1 cellular context compared by ENCODE assay signal in the genomic region with DNA sequence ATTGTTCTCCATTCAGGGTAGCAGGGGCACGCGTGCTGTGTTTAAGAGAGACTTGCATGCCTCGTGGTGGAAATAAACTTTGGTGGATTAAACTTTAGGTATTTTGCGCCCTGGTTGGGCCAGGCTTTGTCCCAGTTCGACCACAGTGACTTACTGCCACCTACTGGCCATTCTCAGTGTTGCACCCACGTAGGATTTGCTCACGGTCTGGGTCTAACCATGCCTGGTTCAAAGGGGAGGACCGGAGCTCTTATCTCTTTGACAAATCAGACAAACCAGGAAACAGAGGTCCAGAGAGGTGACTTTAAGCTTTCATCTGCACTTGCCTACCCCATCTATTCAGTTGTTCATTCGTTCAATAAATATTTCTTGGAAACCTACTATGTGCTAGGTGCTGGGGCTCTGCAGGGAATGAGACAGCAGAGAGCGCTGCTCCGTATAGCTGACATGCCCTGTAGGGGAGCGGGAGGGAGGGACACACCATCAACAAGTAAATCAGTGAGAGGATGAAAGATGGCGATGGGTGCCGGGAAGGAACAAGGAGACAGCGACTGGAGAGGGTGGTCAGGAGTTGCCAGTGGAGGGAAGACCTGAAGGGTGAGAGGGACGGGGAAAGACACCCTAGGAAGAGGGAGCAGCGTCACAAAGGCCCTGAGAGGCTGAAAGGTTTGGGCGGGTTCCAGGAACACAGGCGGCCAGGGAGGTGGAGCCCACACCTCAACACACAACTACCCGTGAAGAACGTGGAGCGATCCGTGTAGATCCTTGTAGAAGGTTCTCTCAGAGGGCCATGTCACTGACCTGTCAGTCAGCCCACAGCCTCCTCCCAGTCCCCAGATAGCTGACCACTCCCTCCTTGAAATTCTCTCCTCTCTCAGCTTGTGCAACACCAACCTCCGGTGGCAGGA.
TF ChIP-seq lines count a peak whose summit lies in the region.

No MANE protein-coding gene starts in this region.

TF ChIP-seq in GM12878, 131 proteins besides CTCF, POLR2A, EP300 and RAD21 (continued from another document):
- TF ChIP-seq, protein P1, sequence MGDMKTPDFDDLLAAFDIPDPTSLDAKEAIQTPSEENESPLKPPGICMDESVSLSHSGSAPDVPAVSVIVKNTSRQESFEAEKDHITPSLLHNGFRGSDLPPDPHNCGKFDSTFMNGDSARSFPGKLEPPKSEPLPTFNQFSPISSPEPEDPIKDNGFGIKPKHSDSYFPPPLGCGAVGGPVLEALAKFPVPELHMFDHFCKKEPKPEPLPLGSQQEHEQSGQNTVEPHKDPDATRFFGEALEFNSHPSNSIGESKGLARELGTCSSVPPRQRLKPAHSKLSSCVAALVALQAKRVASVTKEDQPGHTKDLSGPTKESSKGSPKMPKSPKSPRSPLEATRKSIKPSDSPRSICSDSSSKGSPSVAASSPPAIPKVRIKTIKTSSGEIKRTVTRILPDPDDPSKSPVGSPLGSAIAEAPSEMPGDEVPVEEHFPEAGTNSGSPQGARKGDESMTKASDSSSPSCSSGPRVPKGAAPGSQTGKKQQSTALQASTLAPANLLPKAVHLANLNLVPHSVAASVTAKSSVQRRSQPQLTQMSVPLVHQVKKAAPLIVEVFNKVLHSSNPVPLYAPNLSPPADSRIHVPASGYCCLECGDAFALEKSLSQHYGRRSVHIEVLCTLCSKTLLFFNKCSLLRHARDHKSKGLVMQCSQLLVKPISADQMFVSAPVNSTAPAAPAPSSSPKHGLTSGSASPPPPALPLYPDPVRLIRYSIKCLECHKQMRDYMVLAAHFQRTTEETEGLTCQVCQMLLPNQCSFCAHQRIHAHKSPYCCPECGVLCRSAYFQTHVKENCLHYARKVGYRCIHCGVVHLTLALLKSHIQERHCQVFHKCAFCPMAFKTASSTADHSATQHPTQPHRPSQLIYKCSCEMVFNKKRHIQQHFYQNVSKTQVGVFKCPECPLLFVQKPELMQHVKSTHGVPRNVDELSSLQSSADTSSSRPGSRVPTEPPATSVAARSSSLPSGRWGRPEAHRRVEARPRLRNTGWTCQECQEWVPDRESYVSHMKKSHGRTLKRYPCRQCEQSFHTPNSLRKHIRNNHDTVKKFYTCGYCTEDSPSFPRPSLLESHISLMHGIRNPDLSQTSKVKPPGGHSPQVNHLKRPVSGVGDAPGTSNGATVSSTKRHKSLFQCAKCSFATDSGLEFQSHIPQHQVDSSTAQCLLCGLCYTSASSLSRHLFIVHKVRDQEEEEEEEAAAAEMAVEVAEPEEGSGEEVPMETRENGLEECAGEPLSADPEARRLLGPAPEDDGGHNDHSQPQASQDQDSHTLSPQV (IDR thresholded peaks at IDR 0.05) = peak; percentile 58; the same call in 1 of the 2 replicates
- TF ChIP-seq KLF5 (IDR thresholded peaks at IDR 0.05; ENCODE audit: partially characterized antibody) (peak; percentile 73), PAX5 (IDR thresholded peaks at IDR 0.05; ENCODE audit: borderline replicate concordance, low read depth, low read length) (no peak), FOXK2 (IDR thresholded peaks at IDR 0.05) (peak; percentile 81), CHD1 (IDR thresholded peaks at IDR 0.05; ENCODE audit: low read depth, low read length) (peak; percentile 84; the same call in 1 of the 2 replicates)
TF ChIP-seq in GM12878: peak in this region for 29.
